In genomic region chr19:47256688-47257410, GRCh38 we compare ENCODE assay signal across 1 cellular context.
TF ChIP-seq lines count a peak whose summit lies in the region.

No MANE protein-coding gene starts in this region.

TF ChIP-seq in SK-N-SH, 30 proteins besides CTCF, POLR2A, EP300 and RAD21 (continued from another document):
- no peak for TF ChIP-seq NRF1 (IDR thresholded peaks at IDR 0.05; ENCODE audit: low read depth, low read length)
- no peak for TF ChIP-seq USF2 (IDR thresholded peaks at IDR 0.05; ENCODE audit: borderline replicate concordance, low read depth, low read length)
- TF ChIP-seq GABPA (IDR thresholded peaks at IDR 0.05; ENCODE audit: low read depth): no peak
- no peak for TF ChIP-seq RXRA (IDR thresholded peaks at IDR 0.05; ENCODE audit: borderline replicate concordance, low read depth)
- TF ChIP-seq REST (IDR thresholded peaks at IDR 0.05; ENCODE audit: low read depth, low read length): no peak
